ENCODE assay signal across 10 cellular contexts in the genomic region with DNA sequence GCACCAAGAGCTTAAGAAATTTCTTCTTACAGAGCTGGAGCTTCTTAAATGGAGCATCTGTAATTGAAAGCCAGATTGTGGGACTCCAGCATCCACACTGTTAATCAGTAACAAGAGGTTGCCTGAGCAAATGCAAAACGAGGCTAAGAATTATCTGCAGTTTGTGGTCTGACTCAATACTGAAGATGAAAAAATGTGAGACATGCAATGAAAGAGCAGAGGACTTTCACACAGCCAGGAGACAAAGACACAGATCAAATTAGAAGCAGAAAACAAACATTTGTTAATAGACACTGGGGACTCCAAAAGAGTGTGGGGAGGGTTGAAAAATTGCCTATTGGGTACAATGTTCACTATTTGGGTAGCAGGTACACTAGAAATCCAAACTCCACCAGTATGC.
DNase-seq lines count a peak whose midpoint lies in the region; ATAC-seq, FAIRE-seq and TF ChIP-seq lines count a peak whose summit lies in the region.
"Had no signal": no experiment of that assay in that cellular context is flagged by ENCODE, and none has a peak within 500 bp of the region (broad histone marks: within the 10 kb centered on the region; RNA-seq: fewer than 3 reads in every experiment).

No MANE protein-coding gene starts in this region.

- no peaks in the 10 kb centered on the region for H3K9me2 ChIP-seq in GM23338 (ENCODE audit: insufficient read depth)

- H3K4me3 Mint-ChIP-seq in activated CD4-positive, alpha-beta T cell treated with anti-CD3 and anti-CD28 coated beads, Interleukin-2, amount 10 ng/mL, durations not matched to agents 24 days and 14 days = no peak overlapping the region
- H3K4me3 Mint-ChIP-seq in GM23338 (no peak overlapping the region), endothelial cell (ENCODE audit: unreplicated experiment) (no peak overlapping the region)
- no peak overlapping the region for H3K4me3 Mint-ChIP-seq in stimulated activated effector memory CD8-positive, alpha-beta T cell treated with anti-CD3 and anti-CD28 coated beads, Interleukin-12 subunit alpha, Interleukin-12 subunit beta, amount 100 ng/mL, for 72 hours

- no peaks in the 10 kb centered on the region for H3F3A ChIP-seq in GM23338 (replicated peaks; ENCODE audit: low read depth)

- intact Hi-C loops in activated CD4-positive, alpha-beta T cell treated with anti-CD3 and anti-CD28 coated beads, Interleukin-2, amount 10 ng/mL, durations not matched to agents 24 days and 14 days (cut with micrococcal nuclease) = no loop called here

- no peaks in the 10 kb centered on the region for H4K20me1 ChIP-seq in GM23338 (replicated peaks; ENCODE audit: insufficient read depth)

- no peak for FAIRE-seq in frontal cortex (lab: Jason Lieb, UNC)
- FAIRE-seq: islet of Langerhans had no signal

- no peaks in the 10 kb centered on the region for H3K9me3 Mint-ChIP-seq in activated CD4-positive, alpha-beta T cell treated with anti-CD3 and anti-CD28 coated beads, Interleukin-2, amount 10 ng/mL, durations not matched to agents 24 days and 14 days
- H3K9me3 Mint-ChIP-seq in GM23338 (no peaks in the 10 kb centered on the region; the same call in 2 of the 3 replicates), endothelial cell (ENCODE audit: unreplicated experiment) (no peaks in the 10 kb centered on the region)
- H3K9me3 Mint-ChIP-seq in stimulated activated effector memory CD8-positive, alpha-beta T cell treated with anti-CD3 and anti-CD28 coated beads, Interleukin-12 subunit alpha, Interleukin-12 subunit beta, amount 100 ng/mL, for 72 hours = no peaks in the 10 kb centered on the region

- no peak overlapping the region for H3K4me3 ChIP-seq in GM23338

- no peak overlapping the region for H3K27ac Mint-ChIP-seq in activated CD4-positive, alpha-beta T cell treated with anti-CD3 and anti-CD28 coated beads, Interleukin-2, amount 10 ng/mL, durations not matched to agents 24 days and 14 days
- H3K27ac Mint-ChIP-seq in GM23338 (0 out of 2 replicates have a peak overlapping the region, but pooled peaks have one; percentile 1), endothelial cell (ENCODE audit: unreplicated experiment) (no peak overlapping the region)
- no peak overlapping the region for H3K27ac Mint-ChIP-seq in stimulated activated effector memory CD8-positive, alpha-beta T cell treated with anti-CD3 and anti-CD28 coated beads, Interleukin-12 subunit alpha, Interleukin-12 subunit beta, amount 100 ng/mL, for 72 hours

- no peaks in the 10 kb centered on the region for H3K36me3 ChIP-seq in GM23338 (ENCODE audit: insufficient read depth)

- peaks cover 33% of the 10 kb centered on the region for H3K4me1 ChIP-seq in GM23338 (ENCODE audit: insufficient read depth)

- H3K79me2 ChIP-seq in GM23338 (replicated peaks; ENCODE audit: insufficient read depth) = no peaks in the 10 kb centered on the region

- H3K27me3 Mint-ChIP-seq in activated CD4-positive, alpha-beta T cell treated with anti-CD3 and anti-CD28 coated beads, Interleukin-2, amount 10 ng/mL, durations not matched to agents 24 days and 14 days = peaks cover 6% of the 10 kb centered on the region
- peaks cover 2% of the 10 kb centered on the region for H3K27me3 Mint-ChIP-seq in GM23338 (ENCODE audit: insufficient read depth, low read depth, poor library complexity)
- no peaks in the 10 kb centered on the region for H3K27me3 Mint-ChIP-seq in endothelial cell (ENCODE audit: unreplicated experiment)

- TF ChIP-seq CTCF in GM23338 (conservative IDR thresholded peaks at IDR 0.05; ENCODE audit: low read depth in 2 of 2) (no peak), endothelial cell (IDR thresholded peaks at IDR 0.05; ENCODE audit: unreplicated experiment) (no peak)

- peak overlapping the region; percentile 48 for H2AFZ ChIP-seq in GM23338

- H3K27ac ChIP-seq in GM23338 (ENCODE audit: low read depth) = no peak overlapping the region

- H3K36me3 Mint-ChIP-seq in activated CD4-positive, alpha-beta T cell treated with anti-CD3 and anti-CD28 coated beads, Interleukin-2, amount 10 ng/mL, durations not matched to agents 24 days and 14 days (ENCODE audit: low read depth) = no peaks in the 10 kb centered on the region
- no peaks in the 10 kb centered on the region for H3K36me3 Mint-ChIP-seq in GM23338 (ENCODE audit: low read depth)
- H3K36me3 Mint-ChIP-seq in stimulated activated effector memory CD8-positive, alpha-beta T cell treated with anti-CD3 and anti-CD28 coated beads, Interleukin-12 subunit alpha, Interleukin-12 subunit beta, amount 100 ng/mL, for 72 hours = no peaks in the 10 kb centered on the region
- no peaks in the 10 kb centered on the region for H3K36me3 Mint-ChIP-seq in endothelial cell (ENCODE audit: low read depth, unreplicated experiment)

- ATAC-seq in GM23338 = no peak
- ATAC-seq in HG03460 (IDR thresholded peaks at IDR 0.05; ENCODE audit: unreplicated experiment) = peak; percentile 75
- peak; percentile 63 for ATAC-seq in stimulated activated effector memory CD8-positive, alpha-beta T cell treated with anti-CD3 and anti-CD28 coated beads, Interleukin-12 subunit alpha, Interleukin-12 subunit beta, amount 100 ng/mL, for 72 hours

- no peaks in the 10 kb centered on the region for H3K27me3 ChIP-seq in GM23338 (ENCODE audit: insufficient read depth)

- H3K4me2 ChIP-seq in GM23338 = 0 out of 2 replicates have a peak overlapping the region, but pooled peaks have one; percentile 37

- DNase-seq in activated CD4-positive, alpha-beta T cell treated with anti-CD3 and anti-CD28 coated beads, Interleukin-2, amount 10 ng/mL, durations not matched to agents 24 days and 14 days = peak; percentile 40
- DNase-seq in activated CD4-positive, alpha-beta T cell treated with anti-CD3 and anti-CD28 coated beads, Interleukin-2, amount 50 U/mL, for 1 hour = no peak
- DNase-seq in GM23338 (ENCODE audit: low spot score) = no peak
- DNase-seq in stimulated activated effector memory CD8-positive, alpha-beta T cell treated with anti-CD3 and anti-CD28 coated beads, Interleukin-12 subunit alpha, Interleukin-12 subunit beta, amount 100 ng/mL, for 72 hours (ENCODE audit: low spot score in 2 of 2) = no peak
- DNase-seq in frontal cortex (ENCODE audit: low spot score in 2 of 2) = no peak
- no peak for DNase-seq in NCI-H345 treated with DMSO at 0.1 percent for 48 hours (lab: John Stamatoyannopoulos, UW; ENCODE audit: unreplicated experiment)
- DNase-seq in endothelial cell (ENCODE audit: low spot score) = no peak
- DNase-seq: RPMI8226 had no signal

- peaks cover 2% of the 10 kb centered on the region for H3K4me1 Mint-ChIP-seq in activated CD4-positive, alpha-beta T cell treated with anti-CD3 and anti-CD28 coated beads, Interleukin-2, amount 10 ng/mL, durations not matched to agents 24 days and 14 days
- H3K4me1 Mint-ChIP-seq in GM23338 (peaks cover 35% of the 10 kb centered on the region), endothelial cell (ENCODE audit: unreplicated experiment) (peaks cover 5% of the 10 kb centered on the region)
- H3K4me1 Mint-ChIP-seq in stimulated activated effector memory CD8-positive, alpha-beta T cell treated with anti-CD3 and anti-CD28 coated beads, Interleukin-12 subunit alpha, Interleukin-12 subunit beta, amount 100 ng/mL, for 72 hours = peaks cover 6% of the 10 kb centered on the region

TF ChIP-seq in GM23338, 12 proteins besides CTCF, POLR2A, EP300 and RAD21 (continues in another document):
- TF ChIP-seq STAT1 (IDR thresholded peaks at IDR 0.05; ENCODE audit: unreplicated experiment) (no peak), NANOG (IDR thresholded peaks at IDR 0.05; ENCODE audit: borderline replicate concordance) (no peak)
